11 cellular contexts compared by ENCODE assay signal in genomic region chr4:38077791-38078489, GRCh38.
A peak's percentile ranks its signal among the peaks of the same experiment; 100 is the strongest.
DNase-seq lines count a peak whose midpoint lies in the region; ATAC-seq and TF ChIP-seq lines count a peak whose summit lies in the region.
"Had no signal": no experiment of that assay in that cellular context is flagged by ENCODE, and none has a peak within 500 bp of the region (broad histone marks: within the 10 kb centered on the region; RNA-seq: fewer than 3 reads in every experiment).

No MANE protein-coding gene starts in this region.

- DNase-seq in CD14-positive monocyte (ENCODE audit: low spot score) (no peak), RWPE1 (ENCODE audit: low spot score) (no peak), foreskin melanocyte (no peak), NCI-H2029 (lab: John Stamatoyannopoulos, UW) (no peak)
- DNase-seq in stimulated activated effector memory CD8-positive, alpha-beta T cell treated with anti-CD3 and anti-CD28 coated beads, Interleukin-12 subunit alpha, Interleukin-12 subunit beta, amount 100 ng/mL, for 72 hours (ENCODE audit: low spot score in 2 of 2) = no peak
- DNase-seq: activated CD4-positive, alpha-beta T cell treated with anti-CD3 and anti-CD28 coated beads, Interleukin-2, amount 50 U/mL, for 4 hours; DMS79 treated with DMSO at 0.1 percent for 48 hours; left lung; naive thymus-derived CD4-positive, alpha-beta T cell had no signal

- POLR2A ChIA-PET in RWPE1 (lab: Yijun Ruan, JAX; ENCODE audit: low non-redundant PET) = no interaction called here

- H3K36me3 Mint-ChIP-seq in CD14-positive monocyte = peaks cover 26 to 48% of the 10 kb centered on the region in 2 donors
- H3K36me3 Mint-ChIP-seq in stimulated activated effector memory CD8-positive, alpha-beta T cell treated with anti-CD3 and anti-CD28 coated beads, Interleukin-12 subunit alpha, Interleukin-12 subunit beta, amount 100 ng/mL, for 72 hours = peaks cover 13% of the 10 kb centered on the region

- no peaks in the 10 kb centered on the region for H3K27me3 ChIP-seq in layer of hippocampus (ENCODE audit: control insufficient read depth, insufficient read depth, low read length)
- H3K27me3 ChIP-seq: left lung had no signal

- CTCF ChIA-PET in RWPE1 (lab: Yijun Ruan, JAX) = interaction anchor here (1.2 to 1.9 kb wide), 2 partner anchors 9 to 598 kb away, joined by 4 to 6 read pairs; no protein-coding TSS in a partner anchor

- ATAC-seq in stimulated activated effector memory CD8-positive, alpha-beta T cell treated with anti-CD3 and anti-CD28 coated beads, Interleukin-12 subunit alpha, Interleukin-12 subunit beta, amount 100 ng/mL, for 72 hours = no peak
- no peak for ATAC-seq in GM18520 (IDR thresholded peaks at IDR 0.05; ENCODE audit: unreplicated experiment)

- H3K9me3 Mint-ChIP-seq in CD14-positive monocyte = peaks cover 0 to 2% (median 0%) of the 10 kb centered on the region in 7 donors
- no peaks in the 10 kb centered on the region for H3K9me3 Mint-ChIP-seq in stimulated activated effector memory CD8-positive, alpha-beta T cell treated with anti-CD3 and anti-CD28 coated beads, Interleukin-12 subunit alpha, Interleukin-12 subunit beta, amount 100 ng/mL, for 72 hours
- H3K9me3 Mint-ChIP-seq: naive thymus-derived CD4-positive, alpha-beta T cell had no signal

- H3K4me3 Mint-ChIP-seq in CD14-positive monocyte = peak overlapping the region in 1 of 2 donors; percentile 33
- no peak overlapping the region for H3K4me3 Mint-ChIP-seq in stimulated activated effector memory CD8-positive, alpha-beta T cell treated with anti-CD3 and anti-CD28 coated beads, Interleukin-12 subunit alpha, Interleukin-12 subunit beta, amount 100 ng/mL, for 72 hours
- H3K4me3 Mint-ChIP-seq: naive thymus-derived CD4-positive, alpha-beta T cell had no signal

- H3K27ac ChIP-seq in RWPE1 = 0 out of 2 replicates have a peak overlapping the region, but pooled peaks have one; percentile 16
- peak overlapping the region; percentile 8 for H3K27ac ChIP-seq in layer of hippocampus (ENCODE audit: low read depth, low read length)

- no peak for TF ChIP-seq CTCF in CD14-positive monocyte (IDR thresholded peaks at IDR 0.05)
- TF ChIP-seq CTCF in RWPE1 (conservative IDR thresholded peaks at IDR 0.05; ENCODE audit: low read depth) = no peak

- H3K27ac Mint-ChIP-seq in CD14-positive monocyte = peak overlapping the region; percentile 94 to 99 (median 98)
- H3K27ac Mint-ChIP-seq in stimulated activated effector memory CD8-positive, alpha-beta T cell treated with anti-CD3 and anti-CD28 coated beads, Interleukin-12 subunit alpha, Interleukin-12 subunit beta, amount 100 ng/mL, for 72 hours = peak overlapping the region; percentile 76

- peaks cover 0 to 2% (median 0%) of the 10 kb centered on the region in 3 donors for H3K27me3 Mint-ChIP-seq in CD14-positive monocyte (ENCODE audit: low read depth in 3 of 3)
- H3K27me3 Mint-ChIP-seq: naive thymus-derived CD4-positive, alpha-beta T cell had no signal

- intact Hi-C loops in CD14-positive monocyte (cut with micrococcal nuclease) = loop anchor here (5.0 to 10.0 kb wide), 4 partner anchors 84 to 787 kb away; partner anchors contain the start of genes FAM114A1 (in 1 of the 2) and TLR6 (in 1 of the 2)

- H3K4me1 Mint-ChIP-seq in CD14-positive monocyte = peaks cover 92% of the 10 kb centered on the region
- H3K4me1 Mint-ChIP-seq in stimulated activated effector memory CD8-positive, alpha-beta T cell treated with anti-CD3 and anti-CD28 coated beads, Interleukin-12 subunit alpha, Interleukin-12 subunit beta, amount 100 ng/mL, for 72 hours = peaks cover 24% of the 10 kb centered on the region
